Comparison of ENCODE assay signal across 13 cellular contexts in genomic region chr16:87499189-87499486, GRCh38. TPM values are rescaled to one million over a fixed set of nuclear protein-coding genes. Genes with fewer than 3 reads are reported as not detected.
DNase-seq lines count a peak whose midpoint lies in the region; ATAC-seq and TF ChIP-seq lines count a peak whose summit lies in the region.
"Had no signal": no experiment of that assay in that cellular context is flagged by ENCODE, and none has a peak within 500 bp of the region (broad histone marks: within the 10 kb centered on the region; RNA-seq: fewer than 3 reads in every experiment).

No MANE protein-coding gene starts in this region.

- intact Hi-C loops in ovary (cut with DNase I): loop anchor here in 1 of 4 donors (10.0 kb wide), 1 partner anchor 64 kb away; no protein-coding TSS in a partner anchor

- DNase-seq in GM23248 (peak; percentile 94), fibroblast of the conjunctiva (ENCODE audit: low read depth) (peak; percentile 22), smooth muscle cell (lab: John Stamatoyannopoulos, UW; ENCODE audit: unreplicated experiment) (no peak), foreskin melanocyte (no peak), ovary (no peak)
- DNase-seq: Calu3, kidney, NCI-H2107, T-helper 17 cell had no signal

- H3K36me3 ChIP-seq in GM23248 (ENCODE audit: low read depth): no peaks in the 10 kb centered on the region
- H3K36me3 ChIP-seq in smooth muscle cell (ENCODE audit: low read depth): no peaks in the 10 kb centered on the region
- no peaks in the 10 kb centered on the region for H3K36me3 ChIP-seq in ovary
- H3K36me3 ChIP-seq: esophagus muscularis mucosa had no signal

- peak overlapping the region; percentile 43; the same call in 1 of the 2 replicates for H3K4me3 ChIP-seq in GM23248
- H3K4me3 ChIP-seq in smooth muscle cell: no peak overlapping the region
- H3K4me3 ChIP-seq in ovary: no peak overlapping the region
- H3K4me3 ChIP-seq: esophagus muscularis mucosa, skin epidermis had no signal

- H3K9ac ChIP-seq in GM23248 (peak overlapping the region; percentile 71), smooth muscle cell (ENCODE audit: low read depth) (no peak overlapping the region)

- in situ Hi-C loops in GM23248 (cut with MboI): no loop called here

- H3K27ac ChIP-seq in GM23248 (peak overlapping the region; percentile 84), smooth muscle cell (ENCODE audit: low read depth) (peak overlapping the region; percentile 42), ovary (no peak overlapping the region)
- H3K27ac ChIP-seq: esophagus muscularis mucosa had no signal

- H3K4me1 ChIP-seq in GM23248 (ENCODE audit: insufficient read depth) (peaks cover 16% of the 10 kb centered on the region), smooth muscle cell (ENCODE audit: low read depth) (no peaks in the 10 kb centered on the region), ovary (ENCODE audit: insufficient read depth) (no peaks in the 10 kb centered on the region)

- TF ChIP-seq POLR2A in ovary (IDR thresholded peaks at IDR 0.05): no peak

- H3K9me3 ChIP-seq in GM23248 (ENCODE audit: low read depth): no peaks in the 10 kb centered on the region
- H3K9me3 ChIP-seq in smooth muscle cell (replicated peaks; ENCODE audit: low read depth): no peaks in the 10 kb centered on the region
- H3K9me3 ChIP-seq in ovary: no peaks in the 10 kb centered on the region
- H3K9me3 ChIP-seq: esophagus muscularis mucosa had no signal

- no peak for TF ChIP-seq EP300 in ovary (IDR thresholded peaks at IDR 0.05)

- H4K20me1 ChIP-seq in GM23248 (ENCODE audit: insufficient read depth) (no peaks in the 10 kb centered on the region), smooth muscle cell (ENCODE audit: low read depth) (no peaks in the 10 kb centered on the region)

- WGBS in GM23248 (ENCODE audit: low coverage in 1 of 2, low lambda C conversion rate in 2 of 2, missing lambda C conversion rate in 2 of 2), 2 experiments: 0% methylated on average over 2 of the region's 2 CpGs
- WGBS in smooth muscle cell (ENCODE audit: low lambda C conversion rate): 28% methylated on average over 2 of the region's 2 CpGs
- 21 to 48% (median 30%) methylated on average over 2 of the region's 2 CpGs for WGBS in ovary, 3 donors

- H3K79me2 ChIP-seq in GM23248 (ENCODE audit: insufficient read depth) (no peaks in the 10 kb centered on the region), smooth muscle cell (ENCODE audit: low read depth) (no peaks in the 10 kb centered on the region)

- ATAC-seq in SK-N-SH treated with all-trans-retinoic acid at 6 μM for 48 hours: peak; percentile 84
- no peak for ATAC-seq in HG03565 (IDR thresholded peaks at IDR 0.05; ENCODE audit: unreplicated experiment)
- ATAC-seq: T-helper 17 cell had no signal

- H3K9me2 ChIP-seq in GM23248 (ENCODE audit: insufficient read depth): no peaks in the 10 kb centered on the region

- H3K4me2 ChIP-seq in GM23248 (ENCODE audit: unreplicated experiment) (peak overlapping the region; percentile 69), smooth muscle cell (peak overlapping the region; percentile 30)

- H3F3A ChIP-seq in GM23248 (ENCODE audit: insufficient read depth) (peaks cover 27% of the 10 kb centered on the region), smooth muscle cell (ENCODE audit: low read depth) (peaks cover 8% of the 10 kb centered on the region)

- TF ChIP-seq CTCF in smooth muscle cell (IDR thresholded peaks at IDR 0.05; ENCODE audit: borderline replicate concordance, insufficient read depth, poor library complexity, severe bottlenecking) (no peak), ovary (IDR thresholded peaks at IDR 0.05) (no peak)

- H3K27me3 ChIP-seq in GM23248 (replicated peaks; ENCODE audit: insufficient read depth): no peaks in the 10 kb centered on the region
- H3K27me3 ChIP-seq in smooth muscle cell (ENCODE audit: low read depth): no peaks in the 10 kb centered on the region
- H3K27me3 ChIP-seq in ovary: no peaks in the 10 kb centered on the region
- H3K27me3 ChIP-seq: esophagus muscularis mucosa had no signal

- H2AFZ ChIP-seq in GM23248 (peak overlapping the region; percentile 21; the same call in 1 of the 2 replicates), smooth muscle cell (ENCODE audit: low read depth) (no peak overlapping the region)

TF ChIP-seq in SK-N-SH treated with all-trans-retinoic acid at 6 μM for 48 hours, 23 proteins besides CTCF, POLR2A, EP300 and RAD21:
- TF ChIP-seq ZFP30 (CRISPR knock-in tag; IDR thresholded peaks at IDR 0.05): no peak
- no peak for TF ChIP-seq ZC3H10 (CRISPR knock-in tag; IDR thresholded peaks at IDR 0.05)
- TF ChIP-seq TOX (CRISPR knock-in tag; IDR thresholded peaks at IDR 0.05; ENCODE audit: borderline replicate concordance): no peak
- no peak for TF ChIP-seq RARB (CRISPR knock-in tag; IDR thresholded peaks at IDR 0.05)
- TF ChIP-seq CSRNP3 (CRISPR knock-in tag; IDR thresholded peaks at IDR 0.05): no peak
- no peak for TF ChIP-seq ZNF8 (CRISPR knock-in tag; IDR thresholded peaks at IDR 0.05)
- TF ChIP-seq POU6F1 (CRISPR knock-in tag; IDR thresholded peaks at IDR 0.05; ENCODE audit: borderline replicate concordance, low read depth): no peak
- TF ChIP-seq ISL1 (CRISPR knock-in tag; IDR thresholded peaks at IDR 0.05): no peak
- TF ChIP-seq ZNF70 (CRISPR knock-in tag; IDR thresholded peaks at IDR 0.05): no peak
- no peak for TF ChIP-seq ARNTL (CRISPR knock-in tag; IDR thresholded peaks at IDR 0.05; ENCODE audit: borderline replicate concordance, low read depth)
- TF ChIP-seq PATZ1 (CRISPR knock-in tag; IDR thresholded peaks at IDR 0.05; ENCODE audit: borderline replicate concordance): no peak
- no peak for TF ChIP-seq ZNF565 (CRISPR knock-in tag; conservative IDR thresholded peaks at IDR 0.05; ENCODE audit: low read depth)

RNA-seq across cellular contexts. Expression of gene ZCCHC14, which starts 6.3 kb away (rescaled TPM):
- total RNA-seq in GM23248 (2014; rRNA removed; shearing (Covaris generic)): 5.4 and 6.3 TPM in 2 replicates
- polyA plus RNA-seq in GM23248 (2016; fragmentation: Nextera tagmentation; extraction: Ambion mirVana): 2.7 and 3.1 TPM in 2 replicates
- 8.3 and 8.5 TPM in 2 replicates for total RNA-seq in smooth muscle cell
- 4.6 and 4.8 TPM in 2 replicates for polyA plus RNA-seq in smooth muscle cell
- 10 to 100 TPM; 16.1 to 37.6 (median 32.2) TPM for total RNA-seq in ovary
- 10 to 100 TPM; 16.3 to 18.3 TPM for polyA plus RNA-seq in ovary

Comparison
In these comparisons a context has a peak if more than half of its experiments do, and no peak if none do; other contexts are left out.
1. DNase-seq: peak in GM23248 (single experiment) and fibroblast of the conjunctiva (single experiment); none in smooth muscle cell (single experiment), foreskin melanocyte (single experiment) and ovary (0 of 5).
2. H3K27ac ChIP-seq: peak in GM23248 (single experiment) and smooth muscle cell (single experiment); none in ovary (0 of 2).